1 cellular context compared by ENCODE assay signal in the genomic region with DNA sequence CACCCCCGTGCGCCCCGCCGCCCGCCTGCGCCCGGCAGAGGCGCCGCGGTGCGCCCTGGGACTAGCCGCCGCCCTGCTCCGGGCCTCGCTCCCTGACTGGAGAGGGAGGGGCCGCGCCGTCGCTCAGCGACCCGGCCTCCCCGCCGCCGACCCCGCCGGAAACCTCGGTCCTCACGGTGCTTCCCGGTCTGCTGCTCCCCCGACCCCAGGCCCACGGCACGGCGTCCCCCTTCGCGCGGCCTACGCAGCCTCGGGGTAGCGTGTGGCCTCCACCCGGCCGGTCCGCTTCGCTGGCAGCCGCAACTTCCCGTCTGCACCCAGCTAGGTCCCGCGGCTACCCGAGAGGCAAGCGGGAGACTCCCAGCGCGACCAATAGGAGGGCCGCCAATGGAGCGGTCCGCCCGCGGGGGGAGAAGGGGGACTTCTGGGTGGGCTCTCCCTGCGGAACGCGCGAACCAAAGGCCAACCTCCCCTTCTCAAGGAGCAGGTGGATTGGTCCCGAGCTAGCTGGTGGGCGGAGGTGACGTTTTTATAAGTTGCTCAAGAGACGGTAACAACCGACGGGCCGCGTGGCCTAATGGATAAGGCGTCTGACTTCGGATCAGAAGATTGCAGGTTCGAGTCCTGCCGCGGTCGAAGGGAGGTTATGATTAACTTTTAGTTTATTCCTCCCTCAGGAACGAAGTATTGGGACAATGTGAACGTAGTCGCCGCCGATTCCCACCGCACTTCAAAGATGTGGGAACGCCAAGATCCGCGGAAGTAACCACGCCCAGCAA.
TF ChIP-seq lines count a peak whose summit lies in the region.

A gene (minus strand): TSS at position 315 of the 779 bp plus-strand sequence. CDS start 1,070 bp downstream, outside the sequence.

TF ChIP-seq in WTC11, 78 proteins besides CTCF, POLR2A, EP300 and RAD21 (continued from another document and continues in another):
- TF ChIP-seq, protein P1, sequence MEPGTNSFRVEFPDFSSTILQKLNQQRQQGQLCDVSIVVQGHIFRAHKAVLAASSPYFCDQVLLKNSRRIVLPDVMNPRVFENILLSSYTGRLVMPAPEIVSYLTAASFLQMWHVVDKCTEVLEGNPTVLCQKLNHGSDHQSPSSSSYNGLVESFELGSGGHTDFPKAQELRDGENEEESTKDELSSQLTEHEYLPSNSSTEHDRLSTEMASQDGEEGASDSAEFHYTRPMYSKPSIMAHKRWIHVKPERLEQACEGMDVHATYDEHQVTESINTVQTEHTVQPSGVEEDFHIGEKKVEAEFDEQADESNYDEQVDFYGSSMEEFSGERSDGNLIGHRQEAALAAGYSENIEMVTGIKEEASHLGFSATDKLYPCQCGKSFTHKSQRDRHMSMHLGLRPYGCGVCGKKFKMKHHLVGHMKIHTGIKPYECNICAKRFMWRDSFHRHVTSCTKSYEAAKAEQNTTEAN (CRISPR knock-in tag; IDR thresholded peaks at IDR 0.05), result peak; percentile 94; the same call in 1 of the 2 replicates
- TF ChIP-seq ZNF232 (CRISPR knock-in tag; IDR thresholded peaks at IDR 0.05), result 0 out of 2 replicates have a peak, but pooled peaks have one; percentile 6
- TF ChIP-seq, protein P2, sequence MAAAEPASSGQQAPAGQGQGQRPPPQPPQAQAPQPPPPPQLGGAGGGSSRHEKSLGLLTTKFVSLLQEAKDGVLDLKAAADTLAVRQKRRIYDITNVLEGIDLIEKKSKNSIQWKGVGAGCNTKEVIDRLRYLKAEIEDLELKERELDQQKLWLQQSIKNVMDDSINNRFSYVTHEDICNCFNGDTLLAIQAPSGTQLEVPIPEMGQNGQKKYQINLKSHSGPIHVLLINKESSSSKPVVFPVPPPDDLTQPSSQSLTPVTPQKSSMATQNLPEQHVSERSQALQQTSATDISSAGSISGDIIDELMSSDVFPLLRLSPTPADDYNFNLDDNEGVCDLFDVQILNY (CRISPR knock-in tag; IDR thresholded peaks at IDR 0.05), result peak; percentile 95
- TF ChIP-seq, protein P3, sequence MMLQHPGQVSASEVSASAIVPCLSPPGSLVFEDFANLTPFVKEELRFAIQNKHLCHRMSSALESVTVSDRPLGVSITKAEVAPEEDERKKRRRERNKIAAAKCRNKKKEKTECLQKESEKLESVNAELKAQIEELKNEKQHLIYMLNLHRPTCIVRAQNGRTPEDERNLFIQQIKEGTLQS (CRISPR knock-in tag; conservative IDR thresholded peaks at IDR 0.05), result no peak; the same call in 1 of the 2 replicates
- peak; percentile 67; the same call in 1 of the 2 replicates for TF ChIP-seq ETV6 (CRISPR knock-in tag; IDR thresholded peaks at IDR 0.05)
- no peak for TF ChIP-seq NR1H2 (CRISPR knock-in tag; IDR thresholded peaks at IDR 0.05)
- TF ChIP-seq ZNF219 (CRISPR knock-in tag; IDR thresholded peaks at IDR 0.05; ENCODE audit: borderline replicate concordance), result 0 out of 2 replicates have a peak, but pooled peaks have one; percentile 39
- TF ChIP-seq, protein P4, sequence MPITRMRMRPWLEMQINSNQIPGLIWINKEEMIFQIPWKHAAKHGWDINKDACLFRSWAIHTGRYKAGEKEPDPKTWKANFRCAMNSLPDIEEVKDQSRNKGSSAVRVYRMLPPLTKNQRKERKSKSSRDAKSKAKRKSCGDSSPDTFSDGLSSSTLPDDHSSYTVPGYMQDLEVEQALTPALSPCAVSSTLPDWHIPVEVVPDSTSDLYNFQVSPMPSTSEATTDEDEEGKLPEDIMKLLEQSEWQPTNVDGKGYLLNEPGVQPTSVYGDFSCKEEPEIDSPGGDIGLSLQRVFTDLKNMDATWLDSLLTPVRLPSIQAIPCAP (CRISPR knock-in tag; IDR thresholded peaks at IDR 0.05), result peak; percentile 15; the same call in 1 of the 2 replicates
- TF ChIP-seq ZNF317 (CRISPR knock-in tag; IDR thresholded peaks at IDR 0.05; ENCODE audit: borderline replicate concordance, low read depth), result peak; percentile 62
- TF ChIP-seq MYBL2 (CRISPR knock-in tag; IDR thresholded peaks at IDR 0.05), result peak; percentile 79; the same call in 1 of the 2 replicates
- TF ChIP-seq, protein P5, sequence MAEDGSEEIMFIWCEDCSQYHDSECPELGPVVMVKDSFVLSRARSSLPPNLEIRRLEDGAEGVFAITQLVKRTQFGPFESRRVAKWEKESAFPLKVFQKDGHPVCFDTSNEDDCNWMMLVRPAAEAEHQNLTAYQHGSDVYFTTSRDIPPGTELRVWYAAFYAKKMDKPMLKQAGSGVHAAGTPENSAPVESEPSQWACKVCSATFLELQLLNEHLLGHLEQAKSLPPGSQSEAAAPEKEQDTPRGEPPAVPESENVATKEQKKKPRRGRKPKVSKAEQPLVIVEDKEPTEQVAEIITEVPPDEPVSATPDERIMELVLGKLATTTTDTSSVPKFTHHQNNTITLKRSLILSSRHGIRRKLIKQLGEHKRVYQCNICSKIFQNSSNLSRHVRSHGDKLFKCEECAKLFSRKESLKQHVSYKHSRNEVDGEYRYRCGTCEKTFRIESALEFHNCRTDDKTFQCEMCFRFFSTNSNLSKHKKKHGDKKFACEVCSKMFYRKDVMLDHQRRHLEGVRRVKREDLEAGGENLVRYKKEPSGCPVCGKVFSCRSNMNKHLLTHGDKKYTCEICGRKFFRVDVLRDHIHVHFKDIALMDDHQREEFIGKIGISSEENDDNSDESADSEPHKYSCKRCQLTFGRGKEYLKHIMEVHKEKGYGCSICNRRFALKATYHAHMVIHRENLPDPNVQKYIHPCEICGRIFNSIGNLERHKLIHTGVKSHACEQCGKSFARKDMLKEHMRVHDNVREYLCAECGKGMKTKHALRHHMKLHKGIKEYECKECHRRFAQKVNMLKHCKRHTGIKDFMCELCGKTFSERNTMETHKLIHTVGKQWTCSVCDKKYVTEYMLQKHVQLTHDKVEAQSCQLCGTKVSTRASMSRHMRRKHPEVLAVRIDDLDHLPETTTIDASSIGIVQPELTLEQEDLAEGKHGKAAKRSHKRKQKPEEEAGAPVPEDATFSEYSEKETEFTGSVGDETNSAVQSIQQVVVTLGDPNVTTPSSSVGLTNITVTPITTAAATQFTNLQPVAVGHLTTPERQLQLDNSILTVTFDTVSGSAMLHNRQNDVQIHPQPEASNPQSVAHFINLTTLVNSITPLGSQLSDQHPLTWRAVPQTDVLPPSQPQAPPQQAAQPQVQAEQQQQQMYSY (CRISPR knock-in tag; IDR thresholded peaks at IDR 0.05), result peak; percentile 28; the same call in 1 of the 2 replicates
- TF ChIP-seq NR2C2 (CRISPR knock-in tag; IDR thresholded peaks at IDR 0.05), result peak; percentile 57; the same call in 1 of the 2 replicates
- TF ChIP-seq, protein P6, sequence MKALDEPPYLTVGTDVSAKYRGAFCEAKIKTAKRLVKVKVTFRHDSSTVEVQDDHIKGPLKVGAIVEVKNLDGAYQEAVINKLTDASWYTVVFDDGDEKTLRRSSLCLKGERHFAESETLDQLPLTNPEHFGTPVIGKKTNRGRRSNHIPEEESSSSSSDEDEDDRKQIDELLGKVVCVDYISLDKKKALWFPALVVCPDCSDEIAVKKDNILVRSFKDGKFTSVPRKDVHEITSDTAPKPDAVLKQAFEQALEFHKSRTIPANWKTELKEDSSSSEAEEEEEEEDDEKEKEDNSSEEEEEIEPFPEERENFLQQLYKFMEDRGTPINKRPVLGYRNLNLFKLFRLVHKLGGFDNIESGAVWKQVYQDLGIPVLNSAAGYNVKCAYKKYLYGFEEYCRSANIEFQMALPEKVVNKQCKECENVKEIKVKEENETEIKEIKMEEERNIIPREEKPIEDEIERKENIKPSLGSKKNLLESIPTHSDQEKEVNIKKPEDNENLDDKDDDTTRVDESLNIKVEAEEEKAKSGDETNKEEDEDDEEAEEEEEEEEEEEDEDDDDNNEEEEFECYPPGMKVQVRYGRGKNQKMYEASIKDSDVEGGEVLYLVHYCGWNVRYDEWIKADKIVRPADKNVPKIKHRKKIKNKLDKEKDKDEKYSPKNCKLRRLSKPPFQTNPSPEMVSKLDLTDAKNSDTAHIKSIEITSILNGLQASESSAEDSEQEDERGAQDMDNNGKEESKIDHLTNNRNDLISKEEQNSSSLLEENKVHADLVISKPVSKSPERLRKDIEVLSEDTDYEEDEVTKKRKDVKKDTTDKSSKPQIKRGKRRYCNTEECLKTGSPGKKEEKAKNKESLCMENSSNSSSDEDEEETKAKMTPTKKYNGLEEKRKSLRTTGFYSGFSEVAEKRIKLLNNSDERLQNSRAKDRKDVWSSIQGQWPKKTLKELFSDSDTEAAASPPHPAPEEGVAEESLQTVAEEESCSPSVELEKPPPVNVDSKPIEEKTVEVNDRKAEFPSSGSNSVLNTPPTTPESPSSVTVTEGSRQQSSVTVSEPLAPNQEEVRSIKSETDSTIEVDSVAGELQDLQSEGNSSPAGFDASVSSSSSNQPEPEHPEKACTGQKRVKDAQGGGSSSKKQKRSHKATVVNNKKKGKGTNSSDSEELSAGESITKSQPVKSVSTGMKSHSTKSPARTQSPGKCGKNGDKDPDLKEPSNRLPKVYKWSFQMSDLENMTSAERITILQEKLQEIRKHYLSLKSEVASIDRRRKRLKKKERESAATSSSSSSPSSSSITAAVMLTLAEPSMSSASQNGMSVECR (CRISPR knock-in tag; IDR thresholded peaks at IDR 0.05; ENCODE audit: borderline replicate concordance), result peak; percentile 47; the same call in 1 of the 2 replicates
- TF ChIP-seq EMX1 (CRISPR knock-in tag; IDR thresholded peaks at IDR 0.05), result no peak
- TF ChIP-seq, protein P7, sequence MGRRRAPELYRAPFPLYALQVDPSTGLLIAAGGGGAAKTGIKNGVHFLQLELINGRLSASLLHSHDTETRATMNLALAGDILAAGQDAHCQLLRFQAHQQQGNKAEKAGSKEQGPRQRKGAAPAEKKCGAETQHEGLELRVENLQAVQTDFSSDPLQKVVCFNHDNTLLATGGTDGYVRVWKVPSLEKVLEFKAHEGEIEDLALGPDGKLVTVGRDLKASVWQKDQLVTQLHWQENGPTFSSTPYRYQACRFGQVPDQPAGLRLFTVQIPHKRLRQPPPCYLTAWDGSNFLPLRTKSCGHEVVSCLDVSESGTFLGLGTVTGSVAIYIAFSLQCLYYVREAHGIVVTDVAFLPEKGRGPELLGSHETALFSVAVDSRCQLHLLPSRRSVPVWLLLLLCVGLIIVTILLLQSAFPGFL (CRISPR knock-in tag; IDR thresholded peaks at IDR 0.05; ENCODE audit: borderline replicate concordance), result no peak
- TF ChIP-seq, protein P8, sequence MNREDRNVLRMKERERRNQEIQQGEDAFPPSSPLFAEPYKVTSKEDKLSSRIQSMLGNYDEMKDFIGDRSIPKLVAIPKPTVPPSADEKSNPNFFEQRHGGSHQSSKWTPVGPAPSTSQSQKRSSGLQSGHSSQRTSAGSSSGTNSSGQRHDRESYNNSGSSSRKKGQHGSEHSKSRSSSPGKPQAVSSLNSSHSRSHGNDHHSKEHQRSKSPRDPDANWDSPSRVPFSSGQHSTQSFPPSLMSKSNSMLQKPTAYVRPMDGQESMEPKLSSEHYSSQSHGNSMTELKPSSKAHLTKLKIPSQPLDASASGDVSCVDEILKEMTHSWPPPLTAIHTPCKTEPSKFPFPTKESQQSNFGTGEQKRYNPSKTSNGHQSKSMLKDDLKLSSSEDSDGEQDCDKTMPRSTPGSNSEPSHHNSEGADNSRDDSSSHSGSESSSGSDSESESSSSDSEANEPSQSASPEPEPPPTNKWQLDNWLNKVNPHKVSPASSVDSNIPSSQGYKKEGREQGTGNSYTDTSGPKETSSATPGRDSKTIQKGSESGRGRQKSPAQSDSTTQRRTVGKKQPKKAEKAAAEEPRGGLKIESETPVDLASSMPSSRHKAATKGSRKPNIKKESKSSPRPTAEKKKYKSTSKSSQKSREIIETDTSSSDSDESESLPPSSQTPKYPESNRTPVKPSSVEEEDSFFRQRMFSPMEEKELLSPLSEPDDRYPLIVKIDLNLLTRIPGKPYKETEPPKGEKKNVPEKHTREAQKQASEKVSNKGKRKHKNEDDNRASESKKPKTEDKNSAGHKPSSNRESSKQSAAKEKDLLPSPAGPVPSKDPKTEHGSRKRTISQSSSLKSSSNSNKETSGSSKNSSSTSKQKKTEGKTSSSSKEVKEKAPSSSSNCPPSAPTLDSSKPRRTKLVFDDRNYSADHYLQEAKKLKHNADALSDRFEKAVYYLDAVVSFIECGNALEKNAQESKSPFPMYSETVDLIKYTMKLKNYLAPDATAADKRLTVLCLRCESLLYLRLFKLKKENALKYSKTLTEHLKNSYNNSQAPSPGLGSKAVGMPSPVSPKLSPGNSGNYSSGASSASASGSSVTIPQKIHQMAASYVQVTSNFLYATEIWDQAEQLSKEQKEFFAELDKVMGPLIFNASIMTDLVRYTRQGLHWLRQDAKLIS (CRISPR knock-in tag; IDR thresholded peaks at IDR 0.05; ENCODE audit: borderline replicate concordance), result no peak; the same call in 1 of the 2 replicates
- TF ChIP-seq, protein P9, sequence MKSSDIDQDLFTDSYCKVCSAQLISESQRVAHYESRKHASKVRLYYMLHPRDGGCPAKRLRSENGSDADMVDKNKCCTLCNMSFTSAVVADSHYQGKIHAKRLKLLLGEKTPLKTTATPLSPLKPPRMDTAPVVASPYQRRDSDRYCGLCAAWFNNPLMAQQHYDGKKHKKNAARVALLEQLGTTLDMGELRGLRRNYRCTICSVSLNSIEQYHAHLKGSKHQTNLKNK (CRISPR knock-in tag; IDR thresholded peaks at IDR 0.05), result no peak
- TF ChIP-seq RELA (CRISPR knock-in tag; IDR thresholded peaks at IDR 0.05; ENCODE audit: borderline replicate concordance), result peak; percentile 63; the same call in 1 of the 2 replicates
- 0 out of 2 replicates have a peak, but pooled peaks have one; percentile 9 for TF ChIP-seq ZNF416 (CRISPR knock-in tag; IDR thresholded peaks at IDR 0.05)
- TF ChIP-seq KAT7 (CRISPR knock-in tag; IDR thresholded peaks at IDR 0.05; ENCODE audit: borderline replicate concordance), result no peak
- TF ChIP-seq, protein P10, sequence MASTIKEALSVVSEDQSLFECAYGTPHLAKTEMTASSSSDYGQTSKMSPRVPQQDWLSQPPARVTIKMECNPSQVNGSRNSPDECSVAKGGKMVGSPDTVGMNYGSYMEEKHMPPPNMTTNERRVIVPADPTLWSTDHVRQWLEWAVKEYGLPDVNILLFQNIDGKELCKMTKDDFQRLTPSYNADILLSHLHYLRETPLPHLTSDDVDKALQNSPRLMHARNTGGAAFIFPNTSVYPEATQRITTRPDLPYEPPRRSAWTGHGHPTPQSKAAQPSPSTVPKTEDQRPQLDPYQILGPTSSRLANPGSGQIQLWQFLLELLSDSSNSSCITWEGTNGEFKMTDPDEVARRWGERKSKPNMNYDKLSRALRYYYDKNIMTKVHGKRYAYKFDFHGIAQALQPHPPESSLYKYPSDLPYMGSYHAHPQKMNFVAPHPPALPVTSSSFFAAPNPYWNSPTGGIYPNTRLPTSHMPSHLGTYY (CRISPR knock-in tag; IDR thresholded peaks at IDR 0.05), result no peak
- TF ChIP-seq SOX15 (CRISPR knock-in tag; IDR thresholded peaks at IDR 0.05), result no peak
- TF ChIP-seq GABPB1 (CRISPR knock-in tag; IDR thresholded peaks at IDR 0.05), result peak; percentile 84
- no peak; the same call in 1 of the 2 replicates for TF ChIP-seq CBFB (CRISPR knock-in tag; IDR thresholded peaks at IDR 0.05; ENCODE audit: low read depth)
- TF ChIP-seq, protein P11, sequence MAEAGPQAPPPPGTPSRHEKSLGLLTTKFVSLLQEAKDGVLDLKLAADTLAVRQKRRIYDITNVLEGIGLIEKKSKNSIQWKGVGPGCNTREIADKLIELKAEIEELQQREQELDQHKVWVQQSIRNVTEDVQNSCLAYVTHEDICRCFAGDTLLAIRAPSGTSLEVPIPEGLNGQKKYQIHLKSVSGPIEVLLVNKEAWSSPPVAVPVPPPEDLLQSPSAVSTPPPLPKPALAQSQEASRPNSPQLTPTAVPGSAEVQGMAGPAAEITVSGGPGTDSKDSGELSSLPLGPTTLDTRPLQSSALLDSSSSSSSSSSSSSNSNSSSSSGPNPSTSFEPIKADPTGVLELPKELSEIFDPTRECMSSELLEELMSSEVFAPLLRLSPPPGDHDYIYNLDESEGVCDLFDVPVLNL (CRISPR knock-in tag; IDR thresholded peaks at IDR 0.05; ENCODE audit: borderline replicate concordance, low read depth), result peak; percentile 77; the same call in 1 of the 2 replicates
- TF ChIP-seq TP53 (CRISPR knock-in tag; IDR thresholded peaks at IDR 0.05), result no peak
- no peak for TF ChIP-seq ZNF396 (CRISPR knock-in tag; IDR thresholded peaks at IDR 0.05; ENCODE audit: borderline replicate concordance)
